Comparison of ENCODE assay signal across 15 cellular contexts in the genomic region with DNA sequence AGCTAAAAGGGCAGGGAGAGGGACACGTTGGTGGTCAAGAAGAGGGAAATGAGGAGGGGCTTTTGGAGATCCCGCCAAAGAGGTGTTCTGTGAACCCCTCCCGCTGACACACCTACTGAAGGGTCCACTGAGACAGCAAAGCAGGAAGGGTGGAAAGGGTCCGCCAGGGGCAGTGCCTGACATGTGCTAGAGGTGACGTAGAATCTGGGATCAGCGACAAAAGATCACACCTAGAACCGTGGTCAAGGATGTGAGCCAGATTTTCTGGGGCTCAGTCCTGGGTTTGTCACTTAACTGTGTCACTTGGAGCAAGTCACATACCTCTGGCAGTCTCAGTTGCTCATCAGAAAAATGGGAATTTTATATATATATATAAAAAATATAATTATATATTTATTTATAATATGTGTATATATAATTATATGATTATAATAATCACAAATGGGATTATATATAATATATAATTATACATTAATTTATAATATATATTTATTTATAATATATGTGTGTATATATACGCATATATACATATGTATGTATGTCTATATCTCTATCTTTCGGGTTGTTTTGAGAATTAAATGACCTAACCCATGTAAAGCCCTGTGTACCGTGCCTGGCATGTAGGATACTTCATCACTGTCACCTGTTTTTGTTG. TPM values are rescaled to one million over a fixed set of nuclear protein-coding genes. Genes with fewer than 3 reads are reported as not detected.
A peak's percentile ranks its signal among the peaks of the same experiment; 100 is the strongest.
DNase-seq lines count a peak whose midpoint lies in the region; ATAC-seq and TF ChIP-seq lines count a peak whose summit lies in the region.
"Had no signal": no experiment of that assay in that cellular context is flagged by ENCODE, and none has a peak within 500 bp of the region (broad histone marks: within the 10 kb centered on the region; RNA-seq: fewer than 3 reads in every experiment).

No MANE protein-coding gene starts in this region.

- DNase-seq in activated T-cell treated with anti-CD3 and anti-CD28 coated beads, Interleukin-2, amount 50 U/mL, for 24 hours, result no peak
- DNase-seq in activated T-cell treated with anti-CD3 and anti-CD28 coated beads, Interleukin-2, amount 50 U/mL, for 48 hours, result no peak
- DNase-seq in esophagus squamous epithelium (lab: John Stamatoyannopoulos, UW), result no peak
- DNase-seq in stimulated activated naive CD8-positive, alpha-beta T cell treated with anti-CD3 and anti-CD28 coated beads, Interleukin-15, amount 100 ng/mL, for 72 hours, result peak in 1 of 2 donors; percentile 49
- DNase-seq in endodermal cell, result no peak
- no peak for DNase-seq in ACHN
- DNase-seq: cortex of kidney, DMS53, NCI-H1930, NCI-H748 treated with DMSO at 0.1 percent for 48 hours, retina, tibial artery had no signal

- H3K27ac ChIP-seq in esophagus squamous epithelium (peak overlapping the region; percentile 12 to 94 (median 90)), endodermal cell (ENCODE audit: low read depth, low read length) (no peak overlapping the region)
- H3K27ac ChIP-seq: tibial artery had no signal

- TF ChIP-seq POLR2A in esophagus squamous epithelium (IDR thresholded peaks at IDR 0.05), result no peak

- ATAC-seq in stimulated activated naive CD8-positive, alpha-beta T cell treated with anti-CD3 and anti-CD28 coated beads, Interleukin-15, amount 100 ng/mL, for 72 hours, result no peak
- ATAC-seq in GM21515 (IDR thresholded peaks at IDR 0.05; ENCODE audit: unreplicated experiment), result no peak
- ATAC-seq: K562 had no signal

- no peaks in the 10 kb centered on the region for H3K27me3 Mint-ChIP-seq in activated T-cell treated with anti-CD3 and anti-CD28 coated beads, Interleukin-2, amount 50 U/mL, for 24 hours
- H3K27me3 Mint-ChIP-seq in T-helper 1 cell treated with Interleukin-12 subunit alpha and Interleukin-12 subunit beta and Interleukin-4 antibody, amounts not matched to agents 30 μg/mL and 1 μg/mL, for 36 hours (ENCODE audit: low read depth), result no peaks in the 10 kb centered on the region
- H3K27me3 Mint-ChIP-seq in stimulated activated naive CD8-positive, alpha-beta T cell treated with anti-CD3 and anti-CD28 coated beads, Interleukin-15, amount 100 ng/mL, for 72 hours, result no peaks in the 10 kb centered on the region
- H3K27me3 Mint-ChIP-seq in endodermal cell (ENCODE audit: insufficient read depth), result no peaks in the 10 kb centered on the region

- no peaks in the 10 kb centered on the region for H3K27me3 ChIP-seq in esophagus squamous epithelium
- H3K27me3 ChIP-seq in endodermal cell (ENCODE audit: control insufficient read depth, insufficient read depth, low read length, poor library complexity, severe bottlenecking), result peaks cover 5% of the 10 kb centered on the region
- H3K27me3 ChIP-seq: tibial artery had no signal

- peak overlapping the region; percentile 99 for H3K27ac Mint-ChIP-seq in activated T-cell treated with anti-CD3 and anti-CD28 coated beads, Interleukin-2, amount 50 U/mL, for 24 hours
- peak overlapping the region; percentile 99 for H3K27ac Mint-ChIP-seq in T-helper 1 cell treated with Interleukin-12 subunit alpha and Interleukin-12 subunit beta and Interleukin-4 antibody, amounts not matched to agents 30 μg/mL and 1 μg/mL, for 36 hours
- peak overlapping the region; percentile 97 to 100 for H3K27ac Mint-ChIP-seq in stimulated activated naive CD8-positive, alpha-beta T cell treated with anti-CD3 and anti-CD28 coated beads, Interleukin-15, amount 100 ng/mL, for 72 hours
- no peak overlapping the region for H3K27ac Mint-ChIP-seq in endodermal cell

- H3K4me3 ChIP-seq in esophagus squamous epithelium (no peak overlapping the region), endodermal cell (ENCODE audit: low read length) (no peak overlapping the region)
- H3K4me3 ChIP-seq: K562, tibial artery had no signal

- H3K9me3 ChIP-seq in esophagus squamous epithelium (no peaks in the 10 kb centered on the region), endodermal cell (ENCODE audit: control insufficient read depth, low read length) (no peaks in the 10 kb centered on the region)
- H3K9me3 ChIP-seq: tibial artery had no signal

- H3K4me3 Mint-ChIP-seq in activated T-cell treated with anti-CD3 and anti-CD28 coated beads, Interleukin-2, amount 50 U/mL, for 24 hours, result peak overlapping the region; percentile 63
- H3K4me3 Mint-ChIP-seq in T-helper 1 cell treated with Interleukin-12 subunit alpha and Interleukin-12 subunit beta and Interleukin-4 antibody, amounts not matched to agents 30 μg/mL and 1 μg/mL, for 36 hours, result peak overlapping the region; percentile 72
- H3K4me3 Mint-ChIP-seq in stimulated activated naive CD8-positive, alpha-beta T cell treated with anti-CD3 and anti-CD28 coated beads, Interleukin-15, amount 100 ng/mL, for 72 hours, result peak overlapping the region; percentile 71 to 93
- H3K4me3 Mint-ChIP-seq in endodermal cell, result no peak overlapping the region

- H3K4me1 ChIP-seq in esophagus squamous epithelium, result peaks cover 20 to 45% (median 31%) of the 10 kb centered on the region in 3 donors
- H3K4me1 ChIP-seq in endodermal cell (ENCODE audit: control insufficient read depth, insufficient read depth, low read length), result peaks cover 9% of the 10 kb centered on the region

- no peak overlapping the region for H3K9ac ChIP-seq in endodermal cell (ENCODE audit: extremely low read depth, low read length, poor library complexity, severe bottlenecking)

- H3K4me1 Mint-ChIP-seq in activated T-cell treated with anti-CD3 and anti-CD28 coated beads, Interleukin-2, amount 50 U/mL, for 24 hours (ENCODE audit: low read depth), result peaks cover 89% of the 10 kb centered on the region
- peaks cover 64% of the 10 kb centered on the region for H3K4me1 Mint-ChIP-seq in T-helper 1 cell treated with Interleukin-12 subunit alpha and Interleukin-12 subunit beta and Interleukin-4 antibody, amounts not matched to agents 30 μg/mL and 1 μg/mL, for 36 hours (ENCODE audit: low read depth)
- peaks cover 81% of the 10 kb centered on the region for H3K4me1 Mint-ChIP-seq in stimulated activated naive CD8-positive, alpha-beta T cell treated with anti-CD3 and anti-CD28 coated beads, Interleukin-15, amount 100 ng/mL, for 72 hours
- H3K4me1 Mint-ChIP-seq in endodermal cell, result peaks cover 19% of the 10 kb centered on the region

- no peaks in the 10 kb centered on the region for H3K36me3 ChIP-seq in esophagus squamous epithelium
- no peaks in the 10 kb centered on the region for H3K36me3 ChIP-seq in endodermal cell (ENCODE audit: control insufficient read depth, insufficient read depth, low read length)
- H3K36me3 ChIP-seq: tibial artery had no signal

- H3K36me3 Mint-ChIP-seq in activated T-cell treated with anti-CD3 and anti-CD28 coated beads, Interleukin-2, amount 50 U/mL, for 24 hours (ENCODE audit: low read depth), result peaks cover 32% of the 10 kb centered on the region
- peaks cover 34% of the 10 kb centered on the region for H3K36me3 Mint-ChIP-seq in T-helper 1 cell treated with Interleukin-12 subunit alpha and Interleukin-12 subunit beta and Interleukin-4 antibody, amounts not matched to agents 30 μg/mL and 1 μg/mL, for 36 hours (ENCODE audit: low read depth)
- peaks cover 2% of the 10 kb centered on the region for H3K36me3 Mint-ChIP-seq in endodermal cell (ENCODE audit: low read depth)

- H3K9me3 Mint-ChIP-seq in activated T-cell treated with anti-CD3 and anti-CD28 coated beads, Interleukin-2, amount 50 U/mL, for 24 hours, result peaks cover 2% of the 10 kb centered on the region
- H3K9me3 Mint-ChIP-seq in T-helper 1 cell treated with Interleukin-12 subunit alpha and Interleukin-12 subunit beta and Interleukin-4 antibody, amounts not matched to agents 30 μg/mL and 1 μg/mL, for 36 hours, result no peaks in the 10 kb centered on the region
- H3K9me3 Mint-ChIP-seq in stimulated activated naive CD8-positive, alpha-beta T cell treated with anti-CD3 and anti-CD28 coated beads, Interleukin-15, amount 100 ng/mL, for 72 hours, result no peaks in the 10 kb centered on the region
- H3K9me3 Mint-ChIP-seq in endodermal cell, result no peaks in the 10 kb centered on the region

- intact Hi-C loops in esophagus squamous epithelium (cut with DNase I), result no loop called here

- in situ Hi-C loops in ACHN (cut with HindIII; ENCODE audit: low pct_ligation_motif_present, low pct_unique_long_range_greater_than_20kb, low sequenced_read_pairs), result no loop called here

- TF ChIP-seq CTCF in esophagus squamous epithelium (IDR thresholded peaks at IDR 0.05), result no peak
- TF ChIP-seq CTCF in endodermal cell (conservative IDR thresholded peaks at IDR 0.05), result no peak

- WGBS in esophagus squamous epithelium, 2 donors, result 65 to 79% methylated on average over 10 of the region's 10 CpGs
- WGBS in endodermal cell (ENCODE audit: insufficient coverage in 1 of 2, insufficient read length in 1 of 2), 2 experiments, result 84 to 97% methylated on average over 5 to 9 of the region's 10 CpGs

RNA-seq across cellular contexts. Expression of a gene that starts 34.9 kb away (rescaled TPM):
- total RNA-seq in esophagus squamous epithelium, result 100 to 1,000 TPM; 184 to 354 (median 297) TPM
- total RNA-seq in endodermal cell, result 100 to 1,000 TPM; 223 to 252 TPM
- polyA plus RNA-seq in endodermal cell (2013, experiment 1 of 2), result 337 TPM
- 295 TPM for polyA plus RNA-seq in endodermal cell (2013, experiment 2 of 2)
